ENCODE assay signal across 20 cellular contexts in genomic region chr17:47959825-47960655, GRCh38.
DNase-seq lines count a peak whose midpoint lies in the region; ATAC-seq lines count a peak whose summit lies in the region.
"Had no signal": no experiment of that assay in that cellular context is flagged by ENCODE, and none has a peak within 500 bp of the region (broad histone marks: within the 10 kb centered on the region; RNA-seq: fewer than 3 reads in every experiment).

No MANE protein-coding gene starts in this region.

- peaks cover 17 to 42% of the 10 kb centered on the region in 2 donors for H3K4me1 ChIP-seq in duodenal mucosa (ENCODE audit: control insufficient read depth in 1 of 2, insufficient read depth in 2 of 2, low read length in 2 of 2)
- H3K4me1 ChIP-seq: HAP-1 had no signal

- no peak overlapping the region for H3K27ac Mint-ChIP-seq in T-helper 2 cell treated with Interferon-gamma antibody and Interleukin-4, amounts not matched to agents 5 μg/mL and 100 μg/mL, for 36 hours
- H3K27ac Mint-ChIP-seq: CD4-positive, CD25-positive, alpha-beta regulatory T cell; IgD-negative memory B cell; stimulated activated memory B cell treated with anti-CD40 and anti-IgM and Interleukin-4, amounts not matched to agents 10 μg/mL and 1 μg/mL and 100 μg/mL, for 72 hours had no signal

- H3K9ac ChIP-seq in duodenal mucosa (ENCODE audit: low read depth in 1 of 2, low read length in 2 of 2): peak overlapping the region; percentile 81 to 99

- H3K36me3 Mint-ChIP-seq in T-helper 2 cell treated with Interferon-gamma antibody and Interleukin-4, amounts not matched to agents 5 μg/mL and 100 μg/mL, for 36 hours (ENCODE audit: low read depth): no peaks in the 10 kb centered on the region
- H3K36me3 Mint-ChIP-seq: activated naive CD4-positive, alpha-beta T cell treated with anti-CD3 and anti-CD28 coated beads, Interleukin-2, amount 50 U/mL, for 72 hours; IgD-negative memory B cell; stimulated activated memory B cell treated with anti-CD40 and anti-IgM and Interleukin-4, amounts not matched to agents 10 μg/mL and 1 μg/mL and 100 μg/mL, for 72 hours had no signal

- H3K4me3 ChIP-seq in duodenal mucosa (ENCODE audit: low read depth in 1 of 2, low read length in 2 of 2): peak overlapping the region; percentile 82 to 85
- H3K4me3 ChIP-seq: HAP-1, SK-N-MC had no signal

- ATAC-seq in GM18520 (IDR thresholded peaks at IDR 0.05; ENCODE audit: unreplicated experiment) (no peak), HG03432 (IDR thresholded peaks at IDR 0.05; ENCODE audit: unreplicated experiment) (no peak)
- ATAC-seq: activated naive CD4-positive, alpha-beta T cell treated with anti-CD3 and anti-CD28 coated beads, Interleukin-2, amount 50 U/mL, for 72 hours; stimulated activated memory B cell treated with anti-CD40 and anti-IgM and Interleukin-4, amounts not matched to agents 10 μg/mL and 1 μg/mL and 100 μg/mL, for 72 hours had no signal

- H3K4me3 Mint-ChIP-seq in T-helper 2 cell treated with Interferon-gamma antibody and Interleukin-4, amounts not matched to agents 5 μg/mL and 100 μg/mL, for 36 hours: no peak overlapping the region
- H3K4me3 Mint-ChIP-seq: IgD-negative memory B cell; stimulated activated memory B cell treated with anti-CD40 and anti-IgM and Interleukin-4, amounts not matched to agents 10 μg/mL and 1 μg/mL and 100 μg/mL, for 72 hours had no signal

- no peaks in the 10 kb centered on the region for H3K9me3 ChIP-seq in duodenal mucosa (ENCODE audit: control insufficient read depth in 1 of 2, low read length in 2 of 2)
- H3K9me3 ChIP-seq: HAP-1 had no signal

- H3K9me3 Mint-ChIP-seq in T-helper 2 cell treated with Interferon-gamma antibody and Interleukin-4, amounts not matched to agents 5 μg/mL and 100 μg/mL, for 36 hours: no peaks in the 10 kb centered on the region
- H3K9me3 Mint-ChIP-seq: activated naive CD4-positive, alpha-beta T cell treated with anti-CD3 and anti-CD28 coated beads, Interleukin-2, amount 50 U/mL, for 72 hours; CD4-positive, CD25-positive, alpha-beta regulatory T cell; stimulated activated memory B cell treated with anti-CD40 and anti-IgM and Interleukin-4, amounts not matched to agents 10 μg/mL and 1 μg/mL and 100 μg/mL, for 72 hours had no signal

- peak overlapping the region; percentile 92 for H3K27ac ChIP-seq in duodenal mucosa (ENCODE audit: low read depth, low read length)
- H3K27ac ChIP-seq: SK-N-MC had no signal

- peaks cover 4 to 12% of the 10 kb centered on the region in 2 donors for H3K36me3 ChIP-seq in duodenal mucosa (ENCODE audit: control insufficient read depth in 1 of 2, insufficient read depth in 2 of 2, low read length in 2 of 2)
- H3K36me3 ChIP-seq: HAP-1 had no signal

- H3K27me3 Mint-ChIP-seq in T-helper 2 cell treated with Interferon-gamma antibody and Interleukin-4, amounts not matched to agents 5 μg/mL and 100 μg/mL, for 36 hours (ENCODE audit: low read depth): peaks cover 2% of the 10 kb centered on the region
- H3K27me3 Mint-ChIP-seq: CD4-positive, CD25-positive, alpha-beta regulatory T cell; stimulated activated memory B cell treated with anti-CD40 and anti-IgM and Interleukin-4, amounts not matched to agents 10 μg/mL and 1 μg/mL and 100 μg/mL, for 72 hours had no signal

- DNase-seq in COLO668 (lab: John Stamatoyannopoulos, UW; ENCODE audit: unreplicated experiment) (peak; percentile 74), NCI-H1092 treated with DMSO at 0.1 percent for 48 hours (lab: John Stamatoyannopoulos, UW) (peak; percentile 27), NCI-H510A (lab: John Stamatoyannopoulos, UW) (peak; percentile 77), NK-92 (lab: John Stamatoyannopoulos, UW; ENCODE audit: unreplicated experiment) (no peak)
- no peak for DNase-seq in T-helper 2 cell treated with Interferon-gamma antibody and Interleukin-4, amounts not matched to agents 5 μg/mL and 100 μg/mL, for 36 hours (ENCODE audit: low spot score)
- DNase-seq: ACHN; activated T-cell treated with anti-CD3 and anti-CD28 coated beads, Interleukin-2, amount 50 U/mL, for 1 hour; CD4-positive, CD25-positive, alpha-beta regulatory T cell; effector memory CD4-positive, alpha-beta T cell; GDM1; hypothalamus; midbrain had no signal

- no peaks in the 10 kb centered on the region for H3K4me1 Mint-ChIP-seq in T-helper 2 cell treated with Interferon-gamma antibody and Interleukin-4, amounts not matched to agents 5 μg/mL and 100 μg/mL, for 36 hours (ENCODE audit: low read depth)
- H3K4me1 Mint-ChIP-seq: CD4-positive, CD25-positive, alpha-beta regulatory T cell; stimulated activated memory B cell treated with anti-CD40 and anti-IgM and Interleukin-4, amounts not matched to agents 10 μg/mL and 1 μg/mL and 100 μg/mL, for 72 hours had no signal

- no peaks in the 10 kb centered on the region for H3K27me3 ChIP-seq in duodenal mucosa (ENCODE audit: control insufficient read depth in 1 of 2, insufficient read depth in 2 of 2, low read length in 2 of 2)

Comparison
In these comparisons a context has a peak if more than half of its experiments do, and no peak if none do; other contexts are left out.
1. DNase-seq: peak in COLO668 (single experiment), NCI-H1092 treated with DMSO at 0.1 percent for 48 hours (single experiment) and NCI-H510A (single experiment); none in NK-92 (single experiment) and T-helper 2 cell treated with Interferon-gamma antibody and Interleukin-4, amounts not matched to agents 5 μg/mL and 100 μg/mL, for 36 hours (single experiment).